In the genomic region with DNA sequence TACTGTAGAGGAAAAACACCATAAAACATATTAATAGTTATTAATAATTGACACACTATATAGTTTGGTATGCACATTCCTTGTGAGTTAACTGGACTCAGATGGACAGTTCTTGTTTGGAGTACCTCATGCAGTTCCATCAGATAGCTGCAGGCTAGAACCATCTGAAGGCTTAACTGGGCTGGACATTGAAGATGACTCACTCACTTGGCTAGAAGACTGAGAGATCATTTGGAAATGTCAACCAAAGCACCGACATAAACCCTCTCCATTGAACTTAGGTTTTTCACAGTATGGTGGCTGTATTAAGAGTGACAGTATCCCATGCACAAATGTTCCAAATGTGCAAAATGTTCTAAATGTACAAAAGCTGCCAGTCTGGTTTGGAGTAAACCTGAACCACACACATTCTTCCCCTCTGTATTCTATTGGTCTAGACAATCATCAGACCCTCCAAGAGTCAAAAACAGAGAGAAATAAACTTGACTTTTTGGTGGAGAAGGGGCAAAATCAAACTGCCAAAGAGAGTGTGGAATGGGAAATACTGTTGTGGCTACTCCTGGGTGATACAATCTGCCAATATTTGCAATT, we compare ENCODE assay signal across 15 cellular contexts.
DNase-seq lines count a peak whose midpoint lies in the region; ATAC-seq, FAIRE-seq and TF ChIP-seq lines count a peak whose summit lies in the region.
"Had no signal": no experiment of that assay in that cellular context is flagged by ENCODE, and none has a peak within 500 bp of the region (broad histone marks: within the 10 kb centered on the region; RNA-seq: fewer than 3 reads in every experiment).

No MANE protein-coding gene starts in this region.

- H3K36me3 Mint-ChIP-seq in stimulated activated memory B cell treated with anti-CD40 and anti-IgM and Interleukin-4, amounts not matched to agents 10 μg/mL and 1 μg/mL and 100 μg/mL, for 72 hours: no peaks in the 10 kb centered on the region
- H3K36me3 Mint-ChIP-seq: activated naive CD4-positive, alpha-beta T cell treated with anti-CD3 and anti-CD28 coated beads, Interleukin-2, amount 50 U/mL, for 24 hours; CD4-positive, CD25-positive, alpha-beta regulatory T cell had no signal

- no peaks in the 10 kb centered on the region for H3K4me1 Mint-ChIP-seq in stimulated activated memory B cell treated with anti-CD40 and anti-IgM and Interleukin-4, amounts not matched to agents 10 μg/mL and 1 μg/mL and 100 μg/mL, for 72 hours
- H3K4me1 Mint-ChIP-seq: activated naive CD4-positive, alpha-beta T cell treated with anti-CD3 and anti-CD28 coated beads, Interleukin-2, amount 50 U/mL, for 24 hours; CD4-positive, CD25-positive, alpha-beta regulatory T cell had no signal

- no peak overlapping the region for H3K27ac ChIP-seq in RWPE1
- H3K27ac ChIP-seq in keratinocyte (ENCODE audit: control insufficient read depth, insufficient read depth, low read length): no peak overlapping the region

- peaks cover 2% of the 10 kb centered on the region for H3K9me3 Mint-ChIP-seq in stimulated activated memory B cell treated with anti-CD40 and anti-IgM and Interleukin-4, amounts not matched to agents 10 μg/mL and 1 μg/mL and 100 μg/mL, for 72 hours
- H3K9me3 Mint-ChIP-seq: activated naive CD4-positive, alpha-beta T cell treated with anti-CD3 and anti-CD28 coated beads, Interleukin-2, amount 50 U/mL, for 24 hours had no signal

- H3K4me3 Mint-ChIP-seq in stimulated activated memory B cell treated with anti-CD40 and anti-IgM and Interleukin-4, amounts not matched to agents 10 μg/mL and 1 μg/mL and 100 μg/mL, for 72 hours: no peak overlapping the region
- H3K4me3 Mint-ChIP-seq: activated naive CD4-positive, alpha-beta T cell treated with anti-CD3 and anti-CD28 coated beads, Interleukin-2, amount 50 U/mL, for 24 hours; CD4-positive, CD25-positive, alpha-beta regulatory T cell; stimulated activated naive CD8-positive, alpha-beta T cell treated with anti-CD3 and anti-CD28 coated beads, Interleukin-15, Interleukin-2, amounts not matched to agents 100 ng/mL and 50 ng/mL, for 24 hours had no signal

- no peaks in the 10 kb centered on the region for H3K9me3 ChIP-seq in keratinocyte (ENCODE audit: control insufficient read depth, low read depth, low read length)

- FAIRE-seq in keratinocyte (lab: Jason Lieb, UNC): peak; percentile 55
- FAIRE-seq: GM18507 had no signal

- no peaks in the 10 kb centered on the region for H3K36me3 ChIP-seq in keratinocyte (ENCODE audit: control insufficient read depth in 2 of 2, extremely low read depth in 1 of 2, insufficient read depth in 2 of 2, low read length in 2 of 2)

- H3K4me3 ChIP-seq in cardiac fibroblast (replicated peaks in 1 of 2; ENCODE audit: low read depth in 2 of 2, low read length in 2 of 2): no peak overlapping the region
- H3K4me3 ChIP-seq in keratinocyte (ENCODE audit: control insufficient read depth in 2 of 3, extremely low read depth in 1 of 3, insufficient read depth in 2 of 3, low read depth in 1 of 3, low read length in 3 of 3): no peak overlapping the region

- ATAC-seq in stimulated activated memory B cell treated with anti-CD40 and anti-IgM and Interleukin-4, amounts not matched to agents 10 μg/mL and 1 μg/mL and 100 μg/mL, for 72 hours: no peak

- CTCF ChIA-PET in RWPE1 (lab: Yijun Ruan, JAX): interaction anchor here (1.5 kb wide), 1 partner anchor 46 kb away, joined by 4 read pairs; no protein-coding TSS in a partner anchor

- no peaks in the 10 kb centered on the region for H3K4me1 ChIP-seq in keratinocyte (ENCODE audit: control insufficient read depth, extremely low read depth, insufficient read depth, low read length)

- H3K4me2 ChIP-seq in keratinocyte (ENCODE audit: control insufficient read depth, extremely low read depth, insufficient read depth, low read depth, low read length): no peak overlapping the region

- H3K9ac ChIP-seq in keratinocyte (ENCODE audit: control insufficient read depth, extremely low read depth, insufficient read depth, low read length): no peak overlapping the region

- H4K20me1 ChIP-seq in keratinocyte (ENCODE audit: control insufficient read depth, extremely low read depth, insufficient read depth, low read length): no peaks in the 10 kb centered on the region

- TF ChIP-seq CTCF in RWPE1 (conservative IDR thresholded peaks at IDR 0.05; ENCODE audit: low read depth) (no peak), cardiac fibroblast (IDR thresholded peaks at IDR 0.05; ENCODE audit: low read depth, low read length) (no peak), keratinocyte (optimal IDR thresholded peaks at IDR 0.05 in 1 of 3, IDR thresholded peaks at IDR 0.05 in 1 of 3, conservative IDR thresholded peaks at IDR 0.05 in 1 of 3; ENCODE audit: extremely low read depth in 1 of 3, insufficient read depth in 2 of 3, low read length in 3 of 3) (no peak)

- no peak overlapping the region for H2AFZ ChIP-seq in keratinocyte (ENCODE audit: control insufficient read depth, low read length)

- no peaks in the 10 kb centered on the region for H3K27me3 Mint-ChIP-seq in stimulated activated memory B cell treated with anti-CD40 and anti-IgM and Interleukin-4, amounts not matched to agents 10 μg/mL and 1 μg/mL and 100 μg/mL, for 72 hours
- H3K27me3 Mint-ChIP-seq: activated naive CD4-positive, alpha-beta T cell treated with anti-CD3 and anti-CD28 coated beads, Interleukin-2, amount 50 U/mL, for 24 hours; CD4-positive, CD25-positive, alpha-beta regulatory T cell; stimulated activated naive CD8-positive, alpha-beta T cell treated with anti-CD3 and anti-CD28 coated beads, Interleukin-15, Interleukin-2, amounts not matched to agents 100 ng/mL and 50 ng/mL, for 24 hours had no signal

- dilution Hi-C loops in keratinocyte (cut with MboI; ENCODE audit: extremely low pct_ligation_motif_present, low sequenced_read_pairs): no loop called here

- DNase-seq in GM04504 (ENCODE audit: low read depth) (peak; percentile 17), RWPE1 (ENCODE audit: low spot score) (peak; percentile 45), cardiac fibroblast (ENCODE audit: low read depth in 2 of 2) (peak; percentile 16 to 55), keratinocyte (ENCODE audit: low read depth, low spot score) (peak; percentile 7), NCI-H2227 treated with DMSO at 0.1 percent for 48 hours (lab: John Stamatoyannopoulos, UW) (no peak), DMS79 (lab: John Stamatoyannopoulos, UW) (no peak), ureter (ENCODE audit: low spot score) (no peak)
- DNase-seq: CD4-positive, CD25-positive, alpha-beta regulatory T cell; GF-D8; NCI-H2171 treated with DMSO at 0.1 percent for 48 hours; nucleus accumbens had no signal

- H3K79me2 ChIP-seq in keratinocyte (ENCODE audit: control insufficient read depth, insufficient read depth, low read length): no peaks in the 10 kb centered on the region

- no peaks in the 10 kb centered on the region for H3K9me1 ChIP-seq in keratinocyte (ENCODE audit: control insufficient read depth, extremely low read depth, insufficient read depth, low read length)

- H3K27me3 ChIP-seq in keratinocyte (ENCODE audit: control insufficient read depth, extremely low read depth, insufficient read depth, low read length): no peaks in the 10 kb centered on the region

- H3K27ac Mint-ChIP-seq in stimulated activated memory B cell treated with anti-CD40 and anti-IgM and Interleukin-4, amounts not matched to agents 10 μg/mL and 1 μg/mL and 100 μg/mL, for 72 hours: no peak overlapping the region
- H3K27ac Mint-ChIP-seq: activated naive CD4-positive, alpha-beta T cell treated with anti-CD3 and anti-CD28 coated beads, Interleukin-2, amount 50 U/mL, for 24 hours; CD4-positive, CD25-positive, alpha-beta regulatory T cell; stimulated activated naive CD8-positive, alpha-beta T cell treated with anti-CD3 and anti-CD28 coated beads, Interleukin-15, Interleukin-2, amounts not matched to agents 100 ng/mL and 50 ng/mL, for 24 hours had no signal

- POLR2A ChIA-PET in RWPE1 (lab: Yijun Ruan, JAX; ENCODE audit: low non-redundant PET): no interaction called here

Comparison
In these comparisons a context has a peak if more than half of its experiments do, and no peak if none do; other contexts are left out.
1. DNase-seq: peak in GM04504 (single experiment), RWPE1 (single experiment), cardiac fibroblast (2 of 2) and keratinocyte (single experiment); none in NCI-H2227 treated with DMSO at 0.1 percent for 48 hours (single experiment), DMS79 (single experiment) and ureter (single experiment).